Comparison of ENCODE assay signal across 9 cellular contexts in genomic region chr1:39898648-39899603, GRCh38. TPM values are rescaled to one million over a fixed set of nuclear protein-coding genes. Genes with fewer than 3 reads are reported as not detected.
DNase-seq lines count a peak whose midpoint lies in the region; ATAC-seq, FAIRE-seq and TF ChIP-seq lines count a peak whose summit lies in the region.
"Had no signal": no experiment of that assay in that cellular context is flagged by ENCODE, and none has a peak within 500 bp of the region (broad histone marks: within the 10 kb centered on the region; RNA-seq: fewer than 3 reads in every experiment).

No MANE protein-coding gene starts in this region.

- DNase-seq in A549 (ENCODE audit: low read depth in 1 of 2, low spot score in 1 of 2) (peak; percentile 72 to 84), SK-MEL-5 (ENCODE audit: low read depth, low spot score) (peak; percentile 84), iPS DF 6.9 (ENCODE audit: low read depth, low spot score) (no peak), kidney glomerular epithelial cell (lab: John Stamatoyannopoulos, UW) (no peak), KG1 (lab: John Stamatoyannopoulos, UW) (no peak), esophagus squamous epithelium (lab: John Stamatoyannopoulos, UW) (no peak)
- DNase-seq in effector memory CD4-positive, alpha-beta T cell = no peak

- FAIRE-seq in A549 (lab: Jason Lieb, UNC) = no peak

- TF ChIP-seq POLR2A in A549 (IDR thresholded peaks at IDR 0.05; ENCODE audit: low read length) = no peak
- no peak for TF ChIP-seq POLR2A in esophagus squamous epithelium (IDR thresholded peaks at IDR 0.05)

- H3K36me3 ChIP-seq in HUES6 (ENCODE audit: control insufficient read depth, insufficient read depth, low read length) = peaks cover 3% of the 10 kb centered on the region; the same call in 1 of the 2 replicates
- H3K36me3 ChIP-seq in iPS DF 6.9 (ENCODE audit: control insufficient read depth, insufficient read depth, low read length) = 0 out of 2 replicates have a peak, but pooled peaks cover 3% of the 10 kb centered on the region
- peaks cover 0 to 19% (median 0%) of the 10 kb centered on the region in 3 donors for H3K36me3 ChIP-seq in esophagus squamous epithelium
- no peaks in the 10 kb centered on the region for H3K36me3 ChIP-seq in effector memory CD4-positive, alpha-beta T cell (ENCODE audit: control insufficient read depth, insufficient read depth, low read length)

- in situ Hi-C loops in SK-MEL-5 (cut with HindIII; ENCODE audit: low pct_unique_long_range_greater_than_20kb, low sequenced_read_pairs) = no loop called here

- 76% methylated on average over 14 of the region's 14 CpGs for WGBS in A549 (ENCODE audit: missing lambda C conversion rate)
- no CpG with 5 or more reads among the region's 14 CpGs for WGBS in iPS DF 6.9 (ENCODE audit: insufficient coverage, insufficient read length)
- WGBS in esophagus squamous epithelium, 2 donors = 62 to 65% methylated on average over 11 to 12 of the region's 14 CpGs

- H3K4me2 ChIP-seq in A549 = 0 out of 3 replicates have a peak overlapping the region, but pooled peaks have one; percentile 20

- CTCF ChIA-PET in A549 (lab: Yijun Ruan, JAX) = interaction anchor here (1.4 to 1.8 kb wide), 6 partner anchors 19 to 133 kb away, joined by 3 to 10 read pairs (median 5); no protein-coding TSS in a partner anchor

- no peak for TF ChIP-seq RAD21 in A549 (conservative IDR thresholded peaks at IDR 0.05 in 1 of 2, IDR thresholded peaks at IDR 0.05 in 1 of 2)

- POLR2A ChIA-PET in A549 (lab: Yijun Ruan, JAX) = no interaction called here

- H3K9me3 ChIP-seq in A549 (no peaks in the 10 kb centered on the region), HUES6 (ENCODE audit: control insufficient read depth, insufficient read depth, low read depth, low read length) (no peaks in the 10 kb centered on the region), iPS DF 6.9 (ENCODE audit: control insufficient read depth, insufficient read depth, low read length) (no peaks in the 10 kb centered on the region), esophagus squamous epithelium (no peaks in the 10 kb centered on the region)
- H3K9me3 ChIP-seq in effector memory CD4-positive, alpha-beta T cell (ENCODE audit: control insufficient read depth, low read length) = no peaks in the 10 kb centered on the region

- no peak overlapping the region for H3K4me3 ChIP-seq in A549
- H3K4me3 ChIP-seq in HUES6 (ENCODE audit: low read depth, low read length) = peak overlapping the region; percentile 54
- no peak overlapping the region for H3K4me3 ChIP-seq in iPS DF 6.9 (ENCODE audit: low read length)
- H3K4me3 ChIP-seq in esophagus squamous epithelium = peak overlapping the region in 1 of 4 donors; percentile 83
- H3K4me3 ChIP-seq in effector memory CD4-positive, alpha-beta T cell (ENCODE audit: insufficient read depth, low read depth, low read length, poor library complexity, severe bottlenecking) = no peak overlapping the region

- intact Hi-C loops in esophagus squamous epithelium (cut with DNase I) = loop anchor here (10.0 kb wide), 1 partner anchor 54 kb away; no protein-coding TSS in a partner anchor

- H3K27ac ChIP-seq in A549 (no peak overlapping the region), HUES6 (ENCODE audit: low read depth, low read length) (peak overlapping the region; percentile 64), iPS DF 6.9 (ENCODE audit: low read length) (peak overlapping the region; percentile 7), esophagus squamous epithelium (peak overlapping the region in 2 of 4 donors; percentile 9 to 86)
- H3K27ac ChIP-seq in effector memory CD4-positive, alpha-beta T cell (ENCODE audit: insufficient read depth, low read length, poor library complexity, severe bottlenecking) = no peak overlapping the region
- H3K27ac ChIP-seq: parathyroid adenoma had no signal

- H3K4me1 ChIP-seq in A549 (peaks cover 15% of the 10 kb centered on the region), HUES6 (ENCODE audit: control insufficient read depth, insufficient read depth, low read length) (peaks cover 52% of the 10 kb centered on the region), iPS DF 6.9 (ENCODE audit: control insufficient read depth, insufficient read depth, low read length) (peaks cover 13% of the 10 kb centered on the region), esophagus squamous epithelium (peaks cover 36 to 89% (median 39%) of the 10 kb centered on the region in 3 donors)
- peaks cover 11% of the 10 kb centered on the region for H3K4me1 ChIP-seq in effector memory CD4-positive, alpha-beta T cell (ENCODE audit: control insufficient read depth, insufficient read depth, low read length, poor library complexity, severe bottlenecking)
- H3K4me1 ChIP-seq: parathyroid adenoma had no signal

- H3K27me3 ChIP-seq in HUES6 (ENCODE audit: control insufficient read depth, insufficient read depth, low read length) = peaks cover 19% of the 10 kb centered on the region
- no peaks in the 10 kb centered on the region; the same call in 1 of the 2 replicates for H3K27me3 ChIP-seq in iPS DF 6.9 (ENCODE audit: control insufficient read depth, insufficient read depth, low read length)
- peaks cover 0 to 70% (median 0%) of the 10 kb centered on the region in 4 donors for H3K27me3 ChIP-seq in esophagus squamous epithelium
- peaks cover 18% of the 10 kb centered on the region for H3K27me3 ChIP-seq in effector memory CD4-positive, alpha-beta T cell (replicated peaks; ENCODE audit: control insufficient read depth, insufficient read depth, low read length, poor library complexity, severe bottlenecking)

- TF ChIP-seq CTCF in A549 (IDR thresholded peaks at IDR 0.05) (no peak), esophagus squamous epithelium (IDR thresholded peaks at IDR 0.05) (no peak)

- H3K9ac ChIP-seq in HUES6 (ENCODE audit: low read length) = peak overlapping the region; percentile 64
- H3K9ac ChIP-seq: parathyroid adenoma had no signal

- ATAC-seq in A549 = peak in 1 of 2 experiments; percentile 53; a peak in 3 of 6 replicates

- TF ChIP-seq EP300 in A549 (IDR thresholded peaks at IDR 0.05) = no peak

TF ChIP-seq in A549, 52 proteins besides CTCF, POLR2A, EP300 and RAD21:
- TF ChIP-seq USF2 (IDR thresholded peaks at IDR 0.05) (no peak), PBX3 (IDR thresholded peaks at IDR 0.05) (peak; percentile 61; the same call in 1 of the 2 replicates)

RNA-seq across cellular contexts. Expression of gene MYCL, which starts 2.8 kb away (rescaled TPM):
- polyA plus RNA-seq in A549 (2011; rRNA removed) (1.3 and 1.5 TPM in 2 replicates), A549 (2017; fragmentation: RNase III; extraction: RNeasy Plus Mini Kit Qiagen cat#74134 plus additional on column Dnase treatment) (0.62 to 0.68 TPM (median 0.67 TPM) in 3 replicates)
- polyA plus RNA-seq in A549 (2012; cell fraction: cytosol; rRNA removed) = 0.63 and 0.92 TPM in 2 replicates
- 0.52 and 0.82 TPM in 2 replicates for polyA plus RNA-seq in A549 (2012; cell fraction: nucleus; rRNA removed)
- 1.7 and 2.0 TPM in 2 replicates for polyA minus RNA-seq in A549 (2011; rRNA and poly(A)+ RNA removed)
- total RNA-seq in SK-MEL-5 (2014; rRNA removed; shearing (Covaris generic)) = 4.1 and 5.1 TPM in 2 replicates
- polyA plus RNA-seq in SK-MEL-5 (2015; cell fraction: cytosol; rRNA removed) = 6.8 and 8.9 TPM in 2 replicates
- 3.3 and 4.0 TPM in 2 replicates for polyA plus RNA-seq in SK-MEL-5 (2015; cell fraction: nucleus; rRNA removed)
- total RNA-seq in esophagus squamous epithelium = 10 to 100 TPM; 15.4 to 27.6 (median 24.8) TPM

RNA-seq across cellular contexts. Expression of gene TRIT1, which starts 15.6 kb away (rescaled TPM):
- 22.8 and 25.3 TPM in 2 replicates for polyA plus RNA-seq in A549 (2011; rRNA removed)
- 7.3 and 8.2 TPM in 2 replicates for polyA plus RNA-seq in A549 (2012; cell fraction: cytosol; rRNA removed)
- 8.3 and 8.8 TPM in 2 replicates for polyA plus RNA-seq in A549 (2012; cell fraction: nucleus; rRNA removed)
- 13.6 to 15.0 TPM (median 13.9 TPM) in 3 replicates for polyA plus RNA-seq in A549 (2017; fragmentation: RNase III; extraction: RNeasy Plus Mini Kit Qiagen cat#74134 plus additional on column Dnase treatment)
- 12.8 and 17.8 TPM in 2 replicates for polyA minus RNA-seq in A549 (2011; rRNA and poly(A)+ RNA removed)
- total RNA-seq in SK-MEL-5 (2014; rRNA removed; shearing (Covaris generic)) = 41.7 and 43.9 TPM in 2 replicates
- polyA plus RNA-seq in SK-MEL-5 (2015; cell fraction: cytosol; rRNA removed) = 15.6 and 16.0 TPM in 2 replicates
- 57.3 and 69.9 TPM in 2 replicates for polyA plus RNA-seq in SK-MEL-5 (2015; cell fraction: nucleus; rRNA removed)
- total RNA-seq in esophagus squamous epithelium = 10 to 100 TPM; 13.2 to 20.8 (median 16.8) TPM

RNA-seq across cellular contexts. Expression of gene MFSD2A, which starts 56.0 kb away (rescaled TPM):
- polyA plus RNA-seq in A549 (2011; rRNA removed) = 3.1 and 3.9 TPM in 2 replicates
- polyA plus RNA-seq in A549 (2012; cell fraction: cytosol; rRNA removed) = 3.7 and 4.6 TPM in 2 replicates
- 8.8 and 10.1 TPM in 2 replicates for polyA plus RNA-seq in A549 (2012; cell fraction: nucleus; rRNA removed)
- polyA plus RNA-seq in A549 (2017; fragmentation: RNase III; extraction: RNeasy Plus Mini Kit Qiagen cat#74134 plus additional on column Dnase treatment) = 2.8 to 3.0 TPM (median 2.9 TPM) in 3 replicates
- 4.6 and 6.0 TPM in 2 replicates for polyA minus RNA-seq in A549 (2011; rRNA and poly(A)+ RNA removed)
- total RNA-seq in SK-MEL-5 (2014; rRNA removed; shearing (Covaris generic)) = 3.1 and 3.9 TPM in 2 replicates
- 4.1 and 4.4 TPM in 2 replicates for polyA plus RNA-seq in SK-MEL-5 (2015; cell fraction: cytosol; rRNA removed)
- 3.3 and 9.4 TPM in 2 replicates for polyA plus RNA-seq in SK-MEL-5 (2015; cell fraction: nucleus; rRNA removed)
- 10 to 100 TPM; 20.4 to 49.1 (median 30.8) TPM for total RNA-seq in esophagus squamous epithelium

Comparison
In these comparisons a context has a peak if more than half of its experiments do, and no peak if none do; other contexts are left out.
1. DNase-seq: peak in A549 (2 of 2) and SK-MEL-5 (single experiment); none in iPS DF 6.9 (single experiment), kidney glomerular epithelial cell (single experiment), KG1 (single experiment), esophagus squamous epithelium (single experiment) and effector memory CD4-positive, alpha-beta T cell (0 of 3).
2. H3K27ac ChIP-seq: peak in HUES6 (single experiment) and iPS DF 6.9 (single experiment); none in A549 (0 of 2) and effector memory CD4-positive, alpha-beta T cell (single experiment).